Comparison of ENCODE assay signal across 8 cellular contexts in genomic region chr5:1386274-1386717, GRCh38. TPM values are rescaled to one million over a fixed set of nuclear protein-coding genes. Genes with fewer than 3 reads are reported as not detected.
DNase-seq lines count a peak whose midpoint lies in the region; TF ChIP-seq lines count a peak whose summit lies in the region.

No MANE protein-coding gene starts in this region.

- H3K36me3 Mint-ChIP-seq in mesothelial cell of epicardium = no peaks in the 10 kb centered on the region

- peaks cover 83% of the 10 kb centered on the region for H3K27me3 Mint-ChIP-seq in mesothelial cell of epicardium (ENCODE audit: low read depth)

- CTCF ChIA-PET in HEK293T (lab: Yijun Ruan, JAX) = no interaction called here

- peak overlapping the region; percentile 81 for H3K27ac Mint-ChIP-seq in mesothelial cell of epicardium

- DNase-seq in GM10266 (ENCODE audit: extremely low spot score) (peak; percentile 74), HEK293T (ENCODE audit: extremely low spot score) (peak; percentile 23), NCI-H146 (lab: John Stamatoyannopoulos, UW) (peak; percentile 86), mesothelial cell of epicardium (ENCODE audit: low spot score in 2 of 2, unreplicated experiment in 2 of 2) (peak in 1 of 2 experiments; percentile 43), OCI-M2 (lab: John Stamatoyannopoulos, UW; ENCODE audit: unreplicated experiment) (no peak)
- DNase-seq in activated CD4-positive, alpha-beta T cell treated with anti-CD3 and anti-CD28 coated beads, Interleukin-2, amount 50 U/mL, for 24 hours (ENCODE audit: low read depth in 1 of 2, low spot score in 1 of 2) = peak; percentile 25 to 48
- DNase-seq in effector CD8-positive, alpha-beta T cell (lab: John Stamatoyannopoulos, UW) = peak; percentile 56
- peak; percentile 25 to 41 for DNase-seq in stimulated activated CD8-positive, alpha-beta memory T cell treated with anti-CD3 and anti-CD28 coated beads, Interleukin-15, amount 100 ng/mL, for 48 hours (ENCODE audit: low read depth in 2 of 2)

- POLR2A ChIA-PET in HEK293T (lab: Yijun Ruan, JAX) = interaction anchor here (0.5 to 1.9 kb wide), 5 partner anchors 14 to 89 kb away, joined by 3 to 7 read pairs (median 3); partner anchors contain the start of gene CLPTM1L

- H3K4me3 Mint-ChIP-seq in mesothelial cell of epicardium = peak overlapping the region; percentile 88

- no peaks in the 10 kb centered on the region for H3K9me3 Mint-ChIP-seq in mesothelial cell of epicardium

- H3K4me1 Mint-ChIP-seq in mesothelial cell of epicardium = peaks cover 17% of the 10 kb centered on the region

- TF ChIP-seq CTCF in GM10266 (IDR thresholded peaks at IDR 0.05; ENCODE audit: control insufficient read depth, insufficient read depth, low read depth, missing control alignments) (no peak), mesothelial cell of epicardium (IDR thresholded peaks at IDR 0.05; ENCODE audit: unreplicated experiment) (no peak)

TF ChIP-seq in HEK293T, 16 proteins besides CTCF, POLR2A, EP300 and RAD21:
- TF ChIP-seq BHLHE40 (IDR thresholded peaks at IDR 0.05; ENCODE audit: borderline replicate concordance) (no peak), TARDBP (IDR thresholded peaks at IDR 0.05) (no peak), L3MBTL2 (conservative IDR thresholded peaks at IDR 0.05) (peak; percentile 41), HDGF (IDR thresholded peaks at IDR 0.05; ENCODE audit: borderline replicate concordance) (no peak), ZNF384 (IDR thresholded peaks at IDR 0.05) (no peak), FOXM1 (IDR thresholded peaks at IDR 0.05; ENCODE audit: borderline replicate concordance) (no peak)
- TF ChIP-seq, protein P1, sequence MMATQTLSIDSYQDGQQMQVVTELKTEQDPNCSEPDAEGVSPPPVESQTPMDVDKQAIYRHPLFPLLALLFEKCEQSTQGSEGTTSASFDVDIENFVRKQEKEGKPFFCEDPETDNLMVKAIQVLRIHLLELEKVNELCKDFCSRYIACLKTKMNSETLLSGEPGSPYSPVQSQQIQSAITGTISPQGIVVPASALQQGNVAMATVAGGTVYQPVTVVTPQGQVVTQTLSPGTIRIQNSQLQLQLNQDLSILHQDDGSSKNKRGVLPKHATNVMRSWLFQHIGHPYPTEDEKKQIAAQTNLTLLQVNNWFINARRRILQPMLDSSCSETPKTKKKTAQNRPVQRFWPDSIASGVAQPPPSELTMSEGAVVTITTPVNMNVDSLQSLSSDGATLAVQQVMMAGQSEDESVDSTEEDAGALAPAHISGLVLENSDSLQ (IDR thresholded peaks at IDR 0.05) = peak; percentile 12; the same call in 1 of the 2 replicates

RNA-seq across cellular contexts. Expression of gene CLPTM1L, which starts 41.4 kb away (rescaled TPM):
- total RNA-seq in mesothelial cell of epicardium = 79.3 to 83.9 TPM (median 83.7 TPM) in 3 replicates

RNA-seq across cellular contexts. Expression of gene SLC6A3, which starts 58.9 kb away (rescaled TPM):
- 0.04 to 0.07 TPM in 2 of 3 replicates, not detected in the other for total RNA-seq in mesothelial cell of epicardium
